8 cellular contexts compared by ENCODE assay signal in genomic region chr20:40160151-40160550, GRCh38.
DNase-seq lines count a peak whose midpoint lies in the region; ATAC-seq and TF ChIP-seq lines count a peak whose summit lies in the region.

No MANE protein-coding gene starts in this region.

- H3K4me3 Mint-ChIP-seq in MCF 10A (ENCODE audit: unreplicated experiment): no peak overlapping the region

- no peaks in the 10 kb centered on the region for H3K36me3 ChIP-seq in tibial nerve

- WGBS in tibial nerve, 2 donors: 71 to 74% methylated on average over 7 of the region's 7 CpGs

- TF ChIP-seq EP300 in tibial nerve (IDR thresholded peaks at IDR 0.05): no peak

- H3K4me3 ChIP-seq in tibial nerve: no peak overlapping the region

- H3K27me3 ChIP-seq in tibial nerve: no peaks in the 10 kb centered on the region

- DNase-seq in GM04503 (ENCODE audit: low read depth) (peak; percentile 1), NOMO-1 treated with DMSO at 0.1 percent for 48 hours (lab: John Stamatoyannopoulos, UW; ENCODE audit: unreplicated experiment) (peak; percentile 71), MCF 10A (ENCODE audit: unreplicated experiment) (peak; percentile 78), kidney glomerular epithelial cell (lab: John Stamatoyannopoulos, UW) (peak; percentile 39), tibial nerve (ENCODE audit: low spot score in 2 of 2) (peak; percentile 18 to 51), NCI-H2196 (lab: John Stamatoyannopoulos, UW; ENCODE audit: unreplicated experiment) (no peak), G401 (ENCODE audit: low spot score) (no peak)

- CTCF ChIA-PET in MCF 10A (lab: Yijun Ruan, JAX): interaction anchor here (0.5 to 6.8 kb wide), 70 partner anchors 9 to 1062 kb away, joined by 3 to 75 read pairs (median 4); partner anchors contain the start of gene MAFB

- TF ChIP-seq CTCF in MCF 10A (IDR thresholded peaks at IDR 0.05; ENCODE audit: unreplicated experiment) (peak; percentile 78), tibial nerve (IDR thresholded peaks at IDR 0.05) (peak; percentile 47 to 60 (median 54))

- H3K27me3 Mint-ChIP-seq in MCF 10A (ENCODE audit: insufficient read depth, unreplicated experiment): no peaks in the 10 kb centered on the region

- TF ChIP-seq POLR2A in tibial nerve (IDR thresholded peaks at IDR 0.05): no peak

- intact Hi-C loops in MCF 10A (cut with micrococcal nuclease): loop anchor here (1.0 to 10.0 kb wide), 5 partner anchors 95 to 1045 kb away; no protein-coding TSS in a partner anchor

- peak; percentile 46 for ATAC-seq in HG02571 (IDR thresholded peaks at IDR 0.05; ENCODE audit: unreplicated experiment)

- in situ Hi-C loops in G401 (cut with HindIII; ENCODE audit: low sequenced_read_pairs): no loop called here

- no peaks in the 10 kb centered on the region for H3K9me3 Mint-ChIP-seq in MCF 10A (ENCODE audit: unreplicated experiment)

- H3K9me3 ChIP-seq in tibial nerve: no peaks in the 10 kb centered on the region

- POLR2A ChIA-PET in MCF 10A (lab: Yijun Ruan, JAX): interaction anchor here (0.7 to 2.0 kb wide), 6 partner anchors 124 to 528 kb away, joined by 3 to 17 read pairs (median 4); partner anchors contain the start of gene MAFB

- H3K27ac Mint-ChIP-seq in MCF 10A (ENCODE audit: low read depth, unreplicated experiment): no peak overlapping the region

- BruUV-seq in MCF 10A (replicated peaks; lab: Mats Ljungman, UMichigan): no TSS peak

- H3K36me3 Mint-ChIP-seq in MCF 10A (ENCODE audit: insufficient read depth, unreplicated experiment): no peaks in the 10 kb centered on the region

- H3K4me1 Mint-ChIP-seq in MCF 10A (ENCODE audit: insufficient read depth, unreplicated experiment): no peaks in the 10 kb centered on the region

- peaks cover 0 to 11% (median 0%) of the 10 kb centered on the region in 4 donors for H3K4me1 ChIP-seq in tibial nerve

- H3K27ac ChIP-seq in tibial nerve: no peak overlapping the region

Comparison
In these comparisons a context has a peak if more than half of its experiments do, and no peak if none do; other contexts are left out.
1. DNase-seq: peak in GM04503 (single experiment), NOMO-1 treated with DMSO at 0.1 percent for 48 hours (single experiment), MCF 10A (single experiment), kidney glomerular epithelial cell (single experiment) and tibial nerve (2 of 2); none in NCI-H2196 (single experiment) and G401 (single experiment).